In genomic region chr19:57559404-57560025, GRCh38 we compare ENCODE assay signal across 8 cellular contexts. TPM values are rescaled to one million over a fixed set of nuclear protein-coding genes. Genes with fewer than 3 reads are reported as not detected.
DNase-seq lines count a peak whose midpoint lies in the region; ATAC-seq lines count a peak whose summit lies in the region.

Gene ZNF550 (minus strand): TSS chr19:57559863. CDS start chr19:57559682, 181 bp downstream.

- H3K4me1 Mint-ChIP-seq in activated CD8-positive, alpha-beta T cell treated with anti-CD3 and anti-CD28 coated beads, Interleukin-2, amount 10 ng/mL, durations not matched to agents 7 days and 5 days (ENCODE audit: low read depth), result peaks cover 25% of the 10 kb centered on the region

- peak within 1 kb of the TSS; percentile 97 for H3K4me3 Mint-ChIP-seq in activated CD8-positive, alpha-beta T cell treated with anti-CD3 and anti-CD28 coated beads, Interleukin-2, amount 10 ng/mL, durations not matched to agents 7 days and 5 days

- DNase-seq in CD1c-positive myeloid dendritic cell (ENCODE audit: extremely low spot score) (peak; percentile 88), NCI-H82 (lab: John Stamatoyannopoulos, UW) (peak; percentile 90), lung microvascular endothelial cell (ENCODE audit: low read depth in 2 of 2) (peak; percentile 90 to 93)
- DNase-seq in activated CD8-positive, alpha-beta T cell treated with anti-CD3 and anti-CD28 coated beads, Interleukin-2, amount 10 ng/mL, durations not matched to agents 7 days and 5 days, result peak; percentile 89
- DNase-seq in effector CD4-positive, alpha-beta T cell, result peak; percentile 83
- DNase-seq in stimulated activated CD4-positive, alpha-beta T cell treated with anti-CD3 and anti-CD28 coated beads, TNF-alpha, amount 100 ng/mL, for 24 hours (ENCODE audit: low read depth in 3 of 3), result peak; percentile 79 to 87 (median 83)

- POLR2A ChIA-PET in activated CD8-positive, alpha-beta T cell treated with anti-CD3 and anti-CD28 coated beads, Interleukin-2, amount 10 ng/mL, durations not matched to agents 7 days and 5 days (lab: Charles Lee), result interaction anchor here (1.5 to 1.8 kb wide), 2 partner anchors 73 to 122 kb away, joined by 3 to 4 read pairs; partner anchors contain the start of genes ZNF211 and ZNF551

- H3K36me3 Mint-ChIP-seq in activated CD8-positive, alpha-beta T cell treated with anti-CD3 and anti-CD28 coated beads, Interleukin-2, amount 10 ng/mL, durations not matched to agents 7 days and 5 days (ENCODE audit: low read depth), result peaks cover 62% of the 10 kb centered on the region

- H3K27ac Mint-ChIP-seq in activated CD8-positive, alpha-beta T cell treated with anti-CD3 and anti-CD28 coated beads, Interleukin-2, amount 10 ng/mL, durations not matched to agents 7 days and 5 days, result peak within 1 kb of the TSS; percentile 94

- CTCF ChIA-PET in activated CD8-positive, alpha-beta T cell treated with anti-CD3 and anti-CD28 coated beads, Interleukin-2, amount 10 ng/mL, durations not matched to agents 7 days and 5 days (lab: Charles Lee), result no interaction called here

- ATAC-seq in GM19397 (IDR thresholded peaks at IDR 0.05; ENCODE audit: unreplicated experiment), result peak; percentile 100
- ATAC-seq in HG03571 (IDR thresholded peaks at IDR 0.05; ENCODE audit: unreplicated experiment), result peak; percentile 94
- ATAC-seq in activated CD8-positive, alpha-beta T cell treated with anti-CD3 and anti-CD28 coated beads, Interleukin-2, amount 10 ng/mL, durations not matched to agents 7 days and 5 days, result peak; percentile 96

- no peaks in the 10 kb centered on the region for H3K27me3 Mint-ChIP-seq in activated CD8-positive, alpha-beta T cell treated with anti-CD3 and anti-CD28 coated beads, Interleukin-2, amount 10 ng/mL, durations not matched to agents 7 days and 5 days (ENCODE audit: low read depth)

- H3K9me3 Mint-ChIP-seq in activated CD8-positive, alpha-beta T cell treated with anti-CD3 and anti-CD28 coated beads, Interleukin-2, amount 10 ng/mL, durations not matched to agents 7 days and 5 days (ENCODE audit: insufficient read depth), result peaks cover 32% of the 10 kb centered on the region

RNA-seq across cellular contexts. Expression of gene ZNF550, which starts in this region (rescaled TPM):
- total RNA-seq in activated CD8-positive, alpha-beta T cell treated with anti-CD3 and anti-CD28 coated beads, Interleukin-2, amount 10 ng/mL, durations not matched to agents 7 days and 5 days, result 10 to 100 TPM; 12.6 to 13.7 TPM
- total RNA-seq in lung microvascular endothelial cell, result 3.7 and 6.2 TPM in 2 replicates

Comparison
In these comparisons a context has a peak if more than half of its experiments do, and no peak if none do; other contexts are left out.
1. Peak in every context shown above with its lines: DNase-seq and ATAC-seq.